15 cellular contexts compared by ENCODE assay signal in the genomic region with DNA sequence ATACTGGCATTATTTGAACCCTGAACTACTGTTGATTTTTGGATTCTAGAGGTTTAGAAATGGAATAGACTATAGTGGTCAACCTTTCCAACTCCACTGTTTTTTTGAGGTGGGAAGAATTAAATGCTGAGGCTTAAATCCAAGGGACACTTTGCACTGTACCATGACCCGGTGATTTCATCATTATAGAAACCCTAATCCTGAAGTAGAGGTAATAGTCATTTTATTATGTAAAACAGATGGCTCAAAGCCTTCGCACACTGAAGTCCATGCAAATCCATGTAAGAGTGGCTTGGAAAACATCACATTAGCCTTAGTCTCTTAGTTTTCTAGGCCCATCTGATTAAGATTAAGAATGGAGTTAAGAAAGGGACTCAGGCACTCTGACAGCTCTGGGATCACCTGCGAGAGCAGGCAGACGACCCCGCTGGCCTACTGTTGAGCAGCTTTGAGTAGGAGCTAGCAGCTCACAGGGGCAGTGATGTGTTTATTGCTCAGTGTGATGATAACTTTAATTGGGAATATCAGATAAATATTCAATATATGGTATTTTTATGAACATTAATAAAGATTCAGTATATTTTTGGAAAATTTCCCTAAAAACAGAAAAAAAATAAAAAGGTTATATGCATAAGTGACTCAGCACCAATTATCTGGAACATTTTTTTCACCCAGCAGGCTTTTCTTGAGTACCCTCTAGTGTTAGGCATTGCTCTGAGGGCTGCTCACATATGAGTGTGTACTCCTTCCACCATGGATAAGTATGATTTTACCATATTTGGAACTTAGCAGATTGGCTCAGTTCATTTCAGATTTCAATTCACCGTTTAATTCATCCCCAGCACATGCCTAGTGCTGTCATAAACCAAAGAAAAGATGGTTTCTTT. TPM values are rescaled to one million over a fixed set of nuclear protein-coding genes. Genes with fewer than 3 reads are reported as not detected.
DNase-seq lines count a peak whose midpoint lies in the region; ATAC-seq and TF ChIP-seq lines count a peak whose summit lies in the region.
"Had no signal": no experiment of that assay in that cellular context is flagged by ENCODE, and none has a peak within 500 bp of the region (broad histone marks: within the 10 kb centered on the region; RNA-seq: fewer than 3 reads in every experiment).

No MANE protein-coding gene starts in this region.

- no peaks in the 10 kb centered on the region for H3K9me3 ChIP-seq in SJCRH30 (replicated peaks)
- no peaks in the 10 kb centered on the region for H3K9me3 ChIP-seq in colonic mucosa
- H3K9me3 ChIP-seq: thoracic aorta had no signal

- no peak for TF ChIP-seq CTCF in MCF 10A (IDR thresholded peaks at IDR 0.05; ENCODE audit: unreplicated experiment)
- TF ChIP-seq CTCF in colonic mucosa (IDR thresholded peaks at IDR 0.05): no peak

- no peak for ATAC-seq in HG02610 (IDR thresholded peaks at IDR 0.05; ENCODE audit: unreplicated experiment)

- H3K27me3 Mint-ChIP-seq in MCF 10A (ENCODE audit: insufficient read depth, unreplicated experiment): no peaks in the 10 kb centered on the region
- H3K27me3 Mint-ChIP-seq: naive B cell had no signal

- H3K36me3 Mint-ChIP-seq in MCF 10A (ENCODE audit: insufficient read depth, unreplicated experiment): no peaks in the 10 kb centered on the region
- H3K36me3 Mint-ChIP-seq: naive B cell had no signal

- peak; percentile 37 for DNase-seq in D341Med (ENCODE audit: low spot score)
- peak; percentile 59 for DNase-seq in HCEC 1CT
- no peak for DNase-seq in SJCRH30
- DNase-seq in fibroblast of the conjunctiva (ENCODE audit: low read depth): peak; percentile 26
- no peak for DNase-seq in activated naive CD4-positive, alpha-beta T cell (lab: John Stamatoyannopoulos, UW)
- no peak for DNase-seq in MCF 10A (ENCODE audit: unreplicated experiment)
- DNase-seq in colonic mucosa: no peak
- DNase-seq: activated CD4-positive, CD25-positive, alpha-beta regulatory T cell treated with anti-CD3 and anti-CD28 coated beads, Interleukin-2, amount 50 U/mL, for 72 hours; activated effector memory CD4-positive, alpha-beta T cell treated with anti-CD3 and anti-CD28 coated beads, Interleukin-2, amount 50 U/mL, for 16 hours; COR-L47; kidney glomerular epithelial cell; naive B cell; SHP77 treated with DMSO at 0.1 percent for 48 hours had no signal

- H3K9ac ChIP-seq in colonic mucosa (ENCODE audit: low read depth in 2 of 2, low read length in 2 of 2): no peak overlapping the region

- no peaks in the 10 kb centered on the region for H3K9me3 Mint-ChIP-seq in MCF 10A (ENCODE audit: unreplicated experiment)
- H3K9me3 Mint-ChIP-seq: naive B cell had no signal

- CTCF ChIA-PET in MCF 10A (lab: Yijun Ruan, JAX): interaction anchor here (0.6 to 1.4 kb wide), 6 partner anchors 55 to 1098 kb away, joined by 3 to 5 read pairs (median 3); no protein-coding TSS in a partner anchor

- H3K4me3 ChIP-seq in SJCRH30: no peak overlapping the region
- H3K4me3 ChIP-seq in colonic mucosa: no peak overlapping the region
- H3K4me3 ChIP-seq: thoracic aorta had no signal

- no peak overlapping the region for H3K27ac Mint-ChIP-seq in MCF 10A (ENCODE audit: low read depth, unreplicated experiment)
- H3K27ac Mint-ChIP-seq: naive B cell had no signal

- H3K4me1 Mint-ChIP-seq in MCF 10A (ENCODE audit: insufficient read depth, unreplicated experiment): peaks cover 21% of the 10 kb centered on the region

- H3K27me3 ChIP-seq in SJCRH30 (no peaks in the 10 kb centered on the region), colonic mucosa (no peaks in the 10 kb centered on the region)

- no TSS peak for BruUV-seq in MCF 10A (replicated peaks; lab: Mats Ljungman, UMichigan)

- no peak overlapping the region for H3K4me3 Mint-ChIP-seq in MCF 10A (ENCODE audit: unreplicated experiment)
- H3K4me3 Mint-ChIP-seq: naive B cell had no signal

- intact Hi-C loops in MCF 10A (cut with micrococcal nuclease) (no loop called here), colonic mucosa (cut with DNase I) (no loop called here)

- H3K4me1 ChIP-seq in SJCRH30: peaks cover 19% of the 10 kb centered on the region
- H3K4me1 ChIP-seq in colonic mucosa: no peaks in the 10 kb centered on the region

- H3K36me3 ChIP-seq in SJCRH30 (no peaks in the 10 kb centered on the region), colonic mucosa (no peaks in the 10 kb centered on the region)
- H3K36me3 ChIP-seq: thoracic aorta had no signal

- POLR2A ChIA-PET in MCF 10A (lab: Yijun Ruan, JAX): interaction anchor here (0.5 to 3.2 kb wide), 3 partner anchors 13 to 293 kb away, joined by 4 to 28 read pairs (median 5); a partner anchor contains a TSS

- peak overlapping the region; percentile 3 for H3K27ac ChIP-seq in SJCRH30
- no peak overlapping the region for H3K27ac ChIP-seq in colonic mucosa
- H3K27ac ChIP-seq: thoracic aorta had no signal

RNA-seq across cellular contexts. Expression of a gene that starts 13.4 kb away (rescaled TPM):
- total RNA-seq in SJCRH30 (2014; rRNA removed; shearing (Covaris generic)): 10.3 and 11.5 TPM in 2 replicates
- total RNA-seq in MCF 10A (2022) (11.2 and 12.9 TPM in 2 replicates), colonic mucosa (1 to 10 TPM; 5.0 to 8.8 TPM)

RNA-seq across cellular contexts. Expression of a gene that starts 14.5 kb away (rescaled TPM):
- total RNA-seq in SJCRH30 (2014; rRNA removed; shearing (Covaris generic)): 15.1 and 16.3 TPM in 2 replicates
- total RNA-seq in MCF 10A (2022): 33.0 and 44.5 TPM in 2 replicates
- 10 to 100 TPM; 22.6 to 24.9 TPM for total RNA-seq in colonic mucosa

Comparison
In these comparisons a context has a peak if more than half of its experiments do, and no peak if none do; other contexts are left out.
1. DNase-seq: peak in D341Med (single experiment), HCEC 1CT (single experiment) and fibroblast of the conjunctiva (single experiment); none in SJCRH30 (0 of 2), activated naive CD4-positive, alpha-beta T cell (0 of 4), MCF 10A (single experiment) and colonic mucosa (single experiment).